8 cellular contexts compared by ENCODE assay signal in genomic region chr18:5628512-5629255, GRCh38.
DNase-seq lines count a peak whose midpoint lies in the region; ATAC-seq and TF ChIP-seq lines count a peak whose summit lies in the region.

No MANE protein-coding gene starts in this region.

- H3K4me3 Mint-ChIP-seq in stimulated activated memory B cell treated with anti-CD40 and anti-IgM and Interleukin-4, amounts not matched to agents 10 μg/mL and 1 μg/mL and 100 μg/mL, for 72 hours = peak overlapping the region; percentile 55
- H3K4me3 Mint-ChIP-seq in HFFc6 = no peak overlapping the region

- no peak overlapping the region for H3K27ac Mint-ChIP-seq in stimulated activated memory B cell treated with anti-CD40 and anti-IgM and Interleukin-4, amounts not matched to agents 10 μg/mL and 1 μg/mL and 100 μg/mL, for 72 hours
- H3K27ac Mint-ChIP-seq in HFFc6 = no peak overlapping the region

- H3K36me3 Mint-ChIP-seq in stimulated activated memory B cell treated with anti-CD40 and anti-IgM and Interleukin-4, amounts not matched to agents 10 μg/mL and 1 μg/mL and 100 μg/mL, for 72 hours = no peaks in the 10 kb centered on the region
- H3K36me3 Mint-ChIP-seq in HFFc6 (ENCODE audit: low read depth) = no peaks in the 10 kb centered on the region

- in situ Hi-C loops in GM13977 (cut with MboI; ENCODE audit: low pct_unique_long_range_greater_than_20kb, low sequenced_read_pairs, unreplicated experiment) = no loop called here

- peaks cover 16% of the 10 kb centered on the region for H3K27me3 Mint-ChIP-seq in stimulated activated memory B cell treated with anti-CD40 and anti-IgM and Interleukin-4, amounts not matched to agents 10 μg/mL and 1 μg/mL and 100 μg/mL, for 72 hours
- H3K27me3 Mint-ChIP-seq in HFFc6 (ENCODE audit: insufficient read depth) = no peaks in the 10 kb centered on the region

- TF ChIP-seq CTCF in GM13977 (IDR thresholded peaks at IDR 0.05; ENCODE audit: extremely low read depth, insufficient read depth, missing control alignments) = no peak
- no peak for TF ChIP-seq CTCF in HFFc6 (IDR thresholded peaks at IDR 0.05)

- no peak for ATAC-seq in stimulated activated memory B cell treated with anti-CD40 and anti-IgM and Interleukin-4, amounts not matched to agents 10 μg/mL and 1 μg/mL and 100 μg/mL, for 72 hours
- ATAC-seq in GM21825 (IDR thresholded peaks at IDR 0.05; ENCODE audit: unreplicated experiment) = no peak

- H3K4me1 Mint-ChIP-seq in stimulated activated memory B cell treated with anti-CD40 and anti-IgM and Interleukin-4, amounts not matched to agents 10 μg/mL and 1 μg/mL and 100 μg/mL, for 72 hours = no peaks in the 10 kb centered on the region
- no peaks in the 10 kb centered on the region for H3K4me1 Mint-ChIP-seq in HFFc6 (ENCODE audit: low read depth)

- peak overlapping the region; percentile 47 for H3K27ac ChIP-seq in cingulate gyrus (ENCODE audit: low read depth, low read length)

- H3K9me3 Mint-ChIP-seq in stimulated activated memory B cell treated with anti-CD40 and anti-IgM and Interleukin-4, amounts not matched to agents 10 μg/mL and 1 μg/mL and 100 μg/mL, for 72 hours = no peaks in the 10 kb centered on the region
- H3K9me3 Mint-ChIP-seq in HFFc6 = peaks cover 5% of the 10 kb centered on the region

- DNase-seq in GM13977 (ENCODE audit: low spot score) = peak; percentile 61
- DNase-seq in NCI-H526 treated with DMSO at 0.1 percent for 48 hours (lab: John Stamatoyannopoulos, UW) = peak; percentile 7
- peak; percentile 70 for DNase-seq in kidney tubule cell (ENCODE audit: low spot score)
- no peak for DNase-seq in SW 1271 (lab: John Stamatoyannopoulos, UW)
- DNase-seq in HFFc6 = no peak

Comparison
In these comparisons a context has a peak if more than half of its experiments do, and no peak if none do; other contexts are left out.
1. DNase-seq: peak in GM13977 (single experiment), NCI-H526 treated with DMSO at 0.1 percent for 48 hours (single experiment) and kidney tubule cell (single experiment); none in SW 1271 (0 of 2) and HFFc6 (single experiment).